Comparison of ENCODE assay signal across 1 cellular context in the genomic region with DNA sequence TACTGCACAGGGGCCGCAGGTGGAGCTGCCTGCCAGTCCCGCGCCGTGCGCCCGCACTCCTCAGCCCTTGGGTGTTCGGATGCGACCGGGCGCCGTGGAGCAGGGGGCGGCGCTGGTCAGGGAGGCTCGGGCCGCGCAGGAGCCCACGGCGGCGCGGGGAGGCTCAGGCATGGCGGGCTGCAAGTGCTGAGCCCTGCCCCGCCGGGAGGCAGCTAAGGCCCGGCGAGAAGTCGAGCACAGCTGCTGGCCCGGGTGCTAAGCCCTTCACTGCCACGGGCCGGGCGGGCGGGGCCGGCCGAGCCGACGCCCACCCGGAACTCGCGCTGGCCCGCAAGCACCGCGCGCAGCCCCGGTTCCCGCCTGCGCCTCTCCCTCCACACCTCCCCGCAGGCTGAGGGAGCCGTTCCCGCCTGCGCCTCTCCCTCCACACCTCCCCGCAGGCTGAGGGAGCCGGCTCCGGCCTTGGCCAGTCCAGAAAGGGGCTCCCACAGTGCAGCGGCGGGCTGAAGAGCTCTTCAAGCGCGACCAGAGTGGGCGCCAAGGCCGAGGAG.
TF ChIP-seq lines count a peak whose summit lies in the region.

No MANE protein-coding gene starts in this region.

TF ChIP-seq in H1, 55 proteins besides CTCF, POLR2A, EP300 and RAD21:
- TF ChIP-seq KDM4A (IDR thresholded peaks at IDR 0.05; ENCODE audit: low read depth, low read length, severe bottlenecking) (peak; percentile 80), SUZ12 (IDR thresholded peaks at IDR 0.05; ENCODE audit: low read length) (peak; percentile 36; the same call in 1 of the 2 replicates), E2F6 (IDR thresholded peaks at IDR 0.05) (peak; percentile 55)
